In the genomic region with DNA sequence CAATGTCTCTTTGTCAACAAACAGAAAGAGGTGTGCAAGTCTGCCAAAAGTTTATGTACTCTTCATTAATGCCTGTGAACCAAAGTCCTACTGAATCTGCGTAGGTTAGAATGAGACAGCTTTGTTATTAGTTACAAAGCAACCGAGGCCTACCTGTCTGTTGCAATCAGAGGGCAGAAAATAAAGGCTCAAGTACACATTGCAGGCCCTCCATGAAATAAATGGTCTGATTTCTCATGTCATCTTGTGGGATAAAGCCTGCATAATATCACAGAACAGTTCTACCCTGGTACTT, we compare ENCODE assay signal across 14 cellular contexts.
"Had no signal": no experiment of that assay in that cellular context is flagged by ENCODE, and none has a peak within 500 bp of the region (broad histone marks: within the 10 kb centered on the region; RNA-seq: fewer than 3 reads in every experiment).

No MANE protein-coding gene starts in this region.

- H3K27ac Mint-ChIP-seq: IgD-negative memory B cell had no signal

- H3K4me2 ChIP-seq: PC-9 had no signal

- H3K36me3 ChIP-seq: Peyer's patch, SJCRH30 had no signal

- H3K4me3 Mint-ChIP-seq: IgD-negative memory B cell had no signal

- DNase-seq: MV-4-11; NCI-H1048; NCI-H1436 treated with DMSO at 0.1 percent for 48 hours; NCI-H1694; NCI-H187 treated with DMSO at 0.1 percent for 48 hours; NCI-H2029 treated with DMSO at 0.1 percent for 48 hours; NCI-H446 treated with DMSO at 0.1 percent for 48 hours; NCI-H510A treated with DMSO at 0.1 percent for 48 hours; NK-92 treated with Interleukin-12 subunit alpha and Interleukin-12 subunit beta, amount 100 ng/mL, for 24 hours; PC-9; Peyer's patch had no signal

- H2AFZ ChIP-seq: PC-9 had no signal

- H3K36me3 Mint-ChIP-seq: IgD-negative memory B cell had no signal

- H3K4me3 ChIP-seq: PC-9, Peyer's patch, SJCRH30 had no signal

- H3K4me1 ChIP-seq: Peyer's patch, SJCRH30 had no signal

- H3K27ac ChIP-seq: PC-9, Peyer's patch, SJCRH30 had no signal

- ATAC-seq: Right ventricle myocardium inferior had no signal

- H3K9me3 Mint-ChIP-seq: IgD-negative memory B cell had no signal

- H3K9me3 ChIP-seq: Peyer's patch, SJCRH30 had no signal

- H3K27me3 ChIP-seq: Peyer's patch had no signal
